In the genomic region with DNA sequence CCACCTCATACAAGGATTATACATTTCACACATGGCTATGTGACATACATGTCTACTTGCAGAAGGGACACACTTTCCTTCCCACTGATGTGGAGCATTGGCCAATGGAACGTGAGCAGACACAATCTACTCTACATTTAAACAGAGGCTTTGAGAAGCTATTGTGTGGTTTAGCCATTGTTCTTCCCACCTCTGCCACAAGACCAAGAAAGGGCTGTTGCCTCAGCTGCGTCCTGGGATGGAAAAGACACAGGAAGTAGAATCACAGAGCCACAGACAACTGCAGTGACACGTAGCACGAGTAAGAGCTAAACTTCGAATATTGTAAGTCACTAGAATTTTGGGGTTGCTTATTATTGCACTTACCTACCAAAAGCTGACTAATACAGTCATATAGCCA, we compare ENCODE assay signal across 13 cellular contexts. TPM values are rescaled to one million over a fixed set of nuclear protein-coding genes. Genes with fewer than 3 reads are reported as not detected.
A peak's percentile ranks its signal among the peaks of the same experiment; 100 is the strongest.
DNase-seq lines count a peak whose midpoint lies in the region; ATAC-seq and TF ChIP-seq lines count a peak whose summit lies in the region.
"Had no signal": no experiment of that assay in that cellular context is flagged by ENCODE, and none has a peak within 500 bp of the region (broad histone marks: within the 10 kb centered on the region; RNA-seq: fewer than 3 reads in every experiment).

No MANE protein-coding gene starts in this region.

- peaks cover 0 to 57% (median 0%) of the 10 kb centered on the region in 9 donors for H3K4me1 ChIP-seq in heart right ventricle

- ATAC-seq in CD4-positive, alpha-beta T cell (ENCODE audit: poor library complexity) = peak; percentile 71
- ATAC-seq in activated CD8-positive, alpha-beta T cell treated with anti-CD3 and anti-CD28 coated beads for 36 hours = peak; percentile 88
- peak in 1 of 2 donors; percentile 14 for ATAC-seq in naive B cell (ENCODE audit: low read depth in 2 of 2)
- no peak for ATAC-seq in heart right ventricle

- peaks cover 82% of the 10 kb centered on the region for H3K4me1 Mint-ChIP-seq in CD4-positive, alpha-beta T cell (ENCODE audit: low read depth)
- peaks cover 73% of the 10 kb centered on the region for H3K4me1 Mint-ChIP-seq in activated CD8-positive, alpha-beta T cell treated with anti-CD3 and anti-CD28 coated beads for 36 hours (ENCODE audit: low read depth)
- H3K4me1 Mint-ChIP-seq in naive B cell = peaks cover 73 to 92% (median 84%) of the 10 kb centered on the region in 3 donors

- POLR2A ChIA-PET in CD4-positive, alpha-beta T cell (lab: Charles Lee) = interaction anchor here (0.7 to 1.0 kb wide), 4 partner anchors 26 to 141 kb away, joined by 3 to 4 read pairs (median 4); partner anchors contain the start of gene PRKCB
- POLR2A ChIA-PET in activated CD8-positive, alpha-beta T cell treated with anti-CD3 and anti-CD28 coated beads for 36 hours (lab: Charles Lee) = interaction anchor here (0.5 to 1.8 kb wide), 5 partner anchors 14 to 98 kb away, joined by 3 to 5 read pairs (median 4); no protein-coding TSS in a partner anchor

- peaks cover 4% of the 10 kb centered on the region for H3K36me3 Mint-ChIP-seq in CD4-positive, alpha-beta T cell (ENCODE audit: low read depth)
- H3K36me3 Mint-ChIP-seq in activated CD8-positive, alpha-beta T cell treated with anti-CD3 and anti-CD28 coated beads for 36 hours (ENCODE audit: low read depth) = peaks cover 36% of the 10 kb centered on the region
- H3K36me3 Mint-ChIP-seq in naive B cell = peaks cover 0 to 4% of the 10 kb centered on the region in 2 donors

- H3K9me3 Mint-ChIP-seq in CD4-positive, alpha-beta T cell = no peaks in the 10 kb centered on the region
- no peaks in the 10 kb centered on the region for H3K9me3 Mint-ChIP-seq in activated CD8-positive, alpha-beta T cell treated with anti-CD3 and anti-CD28 coated beads for 36 hours
- H3K9me3 Mint-ChIP-seq in naive B cell = no peaks in the 10 kb centered on the region

- H3K27ac ChIP-seq in CD4-positive, alpha-beta T cell (ENCODE audit: low read depth, low read length) = no peak overlapping the region
- H3K27ac ChIP-seq in heart right ventricle = no peak overlapping the region
- H3K27ac ChIP-seq: sigmoid colon had no signal

- CTCF ChIA-PET in CD4-positive, alpha-beta T cell (lab: Charles Lee) = interaction anchor here (0.8 to 0.9 kb wide), 2 partner anchors 8 to 9 kb away, joined by 3 read pairs; no protein-coding TSS in a partner anchor
- CTCF ChIA-PET in activated CD8-positive, alpha-beta T cell treated with anti-CD3 and anti-CD28 coated beads for 36 hours (lab: Charles Lee) = interaction anchor here (0.8 to 2.4 kb wide), 6 partner anchors 8 to 167 kb away, joined by 3 to 11 read pairs (median 5); no protein-coding TSS in a partner anchor

- no peaks in the 10 kb centered on the region for H3K27me3 Mint-ChIP-seq in CD4-positive, alpha-beta T cell
- H3K27me3 Mint-ChIP-seq in activated CD8-positive, alpha-beta T cell treated with anti-CD3 and anti-CD28 coated beads for 36 hours = no peaks in the 10 kb centered on the region
- H3K27me3 Mint-ChIP-seq in naive B cell = no peaks in the 10 kb centered on the region

- DNase-seq in CD4-positive, alpha-beta T cell = peak in 1 of 10 experiments; percentile 8
- peak; percentile 10 for DNase-seq in H7
- peak; percentile 69 for DNase-seq in activated CD8-positive, alpha-beta T cell treated with anti-CD3 and anti-CD28 coated beads for 36 hours
- no peak for DNase-seq in naive B cell
- DNase-seq in heart right ventricle = no peak
- DNase-seq in NCI-H2171 (lab: John Stamatoyannopoulos, UW) = no peak
- no peak for DNase-seq in activated CD8-positive, alpha-beta memory T cell treated with anti-CD3 and anti-CD28 coated beads for 24 hours
- no peak for DNase-seq in SHP77 (lab: John Stamatoyannopoulos, UW)
- DNase-seq: amniotic stem cell, cortex of kidney, Karpas-422, sigmoid colon had no signal

- H3K4me3 ChIP-seq in H7 (ENCODE audit: insufficient read depth, low read depth, low read length) (no peak overlapping the region), heart right ventricle (no peak overlapping the region)
- H3K4me3 ChIP-seq: sigmoid colon had no signal

- 53 to 69% methylated on average over 5 of the region's 5 CpGs for WGBS in heart right ventricle, 2 donors

- H3K9me3 ChIP-seq in CD4-positive, alpha-beta T cell (ENCODE audit: control insufficient read depth, low read length) = no peaks in the 10 kb centered on the region
- no peaks in the 10 kb centered on the region for H3K9me3 ChIP-seq in heart right ventricle
- H3K9me3 ChIP-seq: sigmoid colon had no signal

- H3K27me3 ChIP-seq in CD4-positive, alpha-beta T cell (ENCODE audit: control insufficient read depth, insufficient read depth, low read length) = no peaks in the 10 kb centered on the region
- H3K27me3 ChIP-seq in H7 (ENCODE audit: control insufficient read depth, insufficient read depth, low read length) (peaks cover 31% of the 10 kb centered on the region), heart right ventricle (peaks cover 0 to 42% (median 15%) of the 10 kb centered on the region in 7 donors)
- H3K27me3 ChIP-seq: sigmoid colon had no signal

- H3K27ac Mint-ChIP-seq in CD4-positive, alpha-beta T cell = peak overlapping the region; percentile 3
- peak overlapping the region; percentile 87 for H3K27ac Mint-ChIP-seq in activated CD8-positive, alpha-beta T cell treated with anti-CD3 and anti-CD28 coated beads for 36 hours
- peak overlapping the region in 4 of 6 donors; percentile 60 to 86 (median 72) for H3K27ac Mint-ChIP-seq in naive B cell

- TF ChIP-seq CTCF in CD4-positive, alpha-beta T cell (IDR thresholded peaks at IDR 0.05) = no peak
- no peak for TF ChIP-seq CTCF in activated CD8-positive, alpha-beta T cell treated with anti-CD3 and anti-CD28 coated beads for 36 hours (IDR thresholded peaks at IDR 0.05)
- TF ChIP-seq CTCF in heart right ventricle (IDR thresholded peaks at IDR 0.05) = no peak

- peak overlapping the region; percentile 23 for H3K4me3 Mint-ChIP-seq in CD4-positive, alpha-beta T cell
- H3K4me3 Mint-ChIP-seq in activated CD8-positive, alpha-beta T cell treated with anti-CD3 and anti-CD28 coated beads for 36 hours = no peak overlapping the region
- H3K4me3 Mint-ChIP-seq in naive B cell = peak overlapping the region in 7 of 8 donors; percentile 13 to 74 (median 69)
- H3K4me3 Mint-ChIP-seq: CD14-positive monocyte had no signal

- H3K36me3 ChIP-seq in H7 (replicated peaks; ENCODE audit: control insufficient read depth, insufficient read depth, low read length) = no peaks in the 10 kb centered on the region
- H3K36me3 ChIP-seq in heart right ventricle = no peaks in the 10 kb centered on the region
- H3K36me3 ChIP-seq: sigmoid colon had no signal

- intact Hi-C loops in CD4-positive, alpha-beta T cell (cut with DNase I, micrococcal nuclease) = no loop called here
- intact Hi-C loops in activated CD8-positive, alpha-beta T cell treated with anti-CD3 and anti-CD28 coated beads for 36 hours (cut with micrococcal nuclease) = no loop called here
- intact Hi-C loops in heart right ventricle (cut with DNase I) = no loop called here

RNA-seq across cellular contexts. Expression of gene PRKCB, which starts 33.3 kb away (rescaled TPM):
- total RNA-seq in CD4-positive, alpha-beta T cell = 10 to 100 TPM; 64.7 TPM
- total RNA-seq in H7 (2014; rRNA removed; shearing (Covaris generic)) = 0.44 and 0.80 TPM in 2 replicates
- total RNA-seq in activated CD8-positive, alpha-beta T cell treated with anti-CD3 and anti-CD28 coated beads for 36 hours = 100 to 1,000 TPM; 101 to 105 TPM
- polyA plus RNA-seq in naive B cell (ENCODE audit: low read depth in 6 of 6) = 100 to 1,000 TPM; 213 to 344 (median 285) TPM
- total RNA-seq in heart right ventricle = 1 to 10 TPM in 6 of 10 donors, under 1 TPM in 4; 0.55 to 8.8 (median 1.4) TPM
- polyA plus RNA-seq in heart right ventricle = under 1 TPM; 0.30 to 0.37 TPM

Comparison
In these comparisons a context has a peak if more than half of its experiments do, and no peak if none do; other contexts are left out.
1. ATAC-seq: peak in CD4-positive, alpha-beta T cell (single experiment) and activated CD8-positive, alpha-beta T cell treated with anti-CD3 and anti-CD28 coated beads for 36 hours (single experiment); none in heart right ventricle (0 of 8).
2. DNase-seq: peak in H7 (single experiment) and activated CD8-positive, alpha-beta T cell treated with anti-CD3 and anti-CD28 coated beads for 36 hours (single experiment); none in naive B cell (single experiment), heart right ventricle (0 of 2), NCI-H2171 (single experiment), activated CD8-positive, alpha-beta memory T cell treated with anti-CD3 and anti-CD28 coated beads for 24 hours (single experiment) and SHP77 (0 of 2).
3. H3K27ac Mint-ChIP-seq: peak in every context shown above with its lines; median percentile 87 in activated CD8-positive, alpha-beta T cell treated with anti-CD3 and anti-CD28 coated beads for 36 hours; 72 in naive B cell; 3 in CD4-positive, alpha-beta T cell.
4. RNA of gene PRKCB, which starts 33.3 kb away (total RNA-seq): 101 to 105 TPM in activated CD8-positive, alpha-beta T cell treated with anti-CD3 and anti-CD28 coated beads for 36 hours and 64.7 TPM in CD4-positive, alpha-beta T cell; 0.55 to 8.8 TPM in heart right ventricle and 0.44 to 0.80 TPM in H7; every median in the first group is over 4 times any median in the second.